ENCODE assay signal across 12 cellular contexts in genomic region chr9:130315446-130316226, GRCh38. TPM values are rescaled to one million over a fixed set of nuclear protein-coding genes. Genes with fewer than 3 reads are reported as not detected.
"Had no signal": no experiment of that assay in that cellular context is flagged by ENCODE, and none has a peak within 500 bp of the region (broad histone marks: within the 10 kb centered on the region; RNA-seq: fewer than 3 reads in every experiment).

No MANE protein-coding gene starts in this region.

- H3K9me3 ChIP-seq: pancreas, tibial artery had no signal

- DNase-seq: activated CD4-positive, CD25-positive, alpha-beta regulatory T cell treated with anti-CD3 and anti-CD28 coated beads, Interleukin-2, amount 50 U/mL, for 72 hours; activated gamma-delta T cell treated with Interleukin-2 at 50 U/mL for 16 hours; brain microvascular endothelial cell; cerebellar nuclear complex; effector memory CD8-positive, alpha-beta T cell; erythroblast; pancreas; tibial artery had no signal

- H3K27me3 ChIP-seq: pancreas had no signal

- H3K4me2 ChIP-seq: smooth muscle cell had no signal

- H3K36me3 ChIP-seq: brain microvascular endothelial cell, pancreas, tibial artery had no signal

- ATAC-seq: effector memory CD8-positive, alpha-beta T cell had no signal

- H3K4me1 ChIP-seq: pancreas, tibial artery had no signal

- H3K4me3 ChIP-seq: pancreas, smooth muscle cell, tibial artery had no signal

- H3K27ac ChIP-seq: brain microvascular endothelial cell, pancreas had no signal

RNA-seq across cellular contexts. Expression of gene HMCN2, which starts 50.1 kb away (rescaled TPM):
- total RNA-seq: activated naive CD8-positive, alpha-beta T cell treated with anti-CD3 and anti-CD28 coated beads for 36 hours; fibroblast of villous mesenchyme; renal cortical epithelial cell had no signal
- polyA plus RNA-seq: smooth muscle cell had no signal
